8 cellular contexts compared by ENCODE assay signal in the genomic region with DNA sequence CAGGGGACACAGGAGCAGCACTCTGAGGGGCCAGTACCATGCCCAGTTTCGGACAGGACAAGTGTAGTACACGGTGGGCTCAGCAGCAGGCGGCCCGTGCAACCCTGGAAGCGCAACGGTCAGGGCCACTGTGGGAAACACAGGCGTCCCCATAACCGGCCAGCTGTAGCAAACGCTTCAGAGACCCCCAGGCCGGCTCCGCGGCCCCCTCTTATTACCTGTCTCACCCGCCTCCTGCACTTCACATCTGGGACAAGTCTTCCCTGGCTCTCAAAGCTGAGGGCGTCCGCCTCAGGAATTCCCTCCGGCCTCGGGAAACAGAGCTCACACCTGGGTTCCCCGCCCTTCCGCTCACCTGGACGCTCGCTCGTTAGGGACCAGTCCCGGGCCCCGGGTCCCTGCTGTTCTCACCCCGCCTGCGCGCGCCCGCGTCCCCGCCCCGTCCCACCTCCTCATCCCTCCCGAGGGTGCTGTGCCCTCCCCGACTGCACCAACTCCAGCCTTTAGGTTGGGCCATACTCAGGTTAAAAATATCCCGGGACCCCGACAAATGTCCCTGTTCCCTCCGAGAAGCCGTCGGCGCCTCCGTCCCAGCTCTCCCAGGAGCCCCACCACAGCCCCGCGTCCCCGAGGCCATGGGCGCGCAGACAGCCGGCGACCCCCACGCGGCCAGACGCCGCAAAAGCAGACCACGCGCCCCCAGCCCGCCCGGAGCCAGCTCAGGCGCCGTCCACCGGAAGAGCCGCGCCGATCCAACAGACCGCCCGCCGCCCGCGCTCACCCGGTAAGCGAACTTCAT.
DNase-seq lines count a peak whose midpoint lies in the region; ATAC-seq, FAIRE-seq and TF ChIP-seq lines count a peak whose summit lies in the region.
"Not testable (repeated sequence)": the region's sequence is repeated elsewhere in the genome, so short reads cannot be mapped to it uniquely, and the experiment has no call there.

No MANE protein-coding gene starts in this region.

- not testable (repeated sequence) for H3F3A ChIP-seq in SU-DHL-6 (ENCODE audit: insufficient read depth)

- not testable (repeated sequence) for H2AFZ ChIP-seq in SU-DHL-6 (ENCODE audit: low read depth, low read length, severe bottlenecking); astrocyte (ENCODE audit: low read depth, low read length)

- 1% methylated on average over 19 of the region's 69 CpGs; no CpG with 5 or more reads in 2 of the 3 donors for WGBS in ovary, 3 donors
- WGBS in thymus = 13% methylated on average over 14 of the region's 69 CpGs

- not testable (repeated sequence) for H3K27me3 Mint-ChIP-seq in astrocyte (ENCODE audit: low read depth, unreplicated experiment)

- not testable (repeated sequence) for TF ChIP-seq CTCF in SU-DHL-6 (IDR thresholded peaks at IDR 0.05; ENCODE audit: insufficient read depth, low read length, poor library complexity, severe bottlenecking); astrocyte (IDR thresholded peaks at IDR 0.05; ENCODE audit: insufficient read depth, low read depth, low read length); fibroblast of pulmonary artery (IDR thresholded peaks at IDR 0.05; ENCODE audit: low read length, missing control alignments); ovary (IDR thresholded peaks at IDR 0.05)

- TF ChIP-seq EP300 in ovary (IDR thresholded peaks at IDR 0.05) = not testable (repeated sequence)

- H3K36me3 Mint-ChIP-seq in astrocyte (ENCODE audit: low read depth, unreplicated experiment) = not testable (repeated sequence)

- H3K9me3 Mint-ChIP-seq in astrocyte (ENCODE audit: unreplicated experiment) = not testable (repeated sequence)

- intact Hi-C loops in left colon (cut with DNase I, micrococcal nuclease); ovary (cut with DNase I): not testable (repeated sequence)

- not testable (repeated sequence) for H3K9me3 ChIP-seq in SU-DHL-6 (ENCODE audit: insufficient read depth, low read length); astrocyte (ENCODE audit: insufficient read depth, low read depth, low read length); ovary; thymus (ENCODE audit: control insufficient read depth)

- not testable (repeated sequence) for DNase-seq in astrocyte (ENCODE audit: low read depth); fibroblast of pulmonary artery (ENCODE audit: low read depth)
- peak in 1 of 2 donors; percentile 23 for DNase-seq in left colon
- DNase-seq in ovary = peak in 4 of 5 donors; percentile 7 to 36 (median 19)

- peak overlapping the region; percentile 29; the same call in 1 of the 2 replicates for H3K9ac ChIP-seq in SU-DHL-6 (ENCODE audit: low read length)
- H3K9ac ChIP-seq in astrocyte (ENCODE audit: low read length) = not testable (repeated sequence)

- H3K36me3 ChIP-seq in SU-DHL-6 (ENCODE audit: low read length); astrocyte (ENCODE audit: insufficient read depth, low read length); ovary; thymus (ENCODE audit: control insufficient read depth, insufficient read depth): not testable (repeated sequence)

- not testable (repeated sequence) for H4K20me1 ChIP-seq in SU-DHL-6 (ENCODE audit: low read depth, low read length); astrocyte (ENCODE audit: insufficient read depth, low read length)

- not testable (repeated sequence) for H3K4me3 Mint-ChIP-seq in astrocyte (ENCODE audit: unreplicated experiment)

- not testable (repeated sequence) for TF ChIP-seq POLR2A in ovary (IDR thresholded peaks at IDR 0.05)

- H3K4me2 ChIP-seq in SU-DHL-6 (ENCODE audit: low read depth, low read length, poor library complexity, severe bottlenecking) = not testable (repeated sequence)
- H3K4me2 ChIP-seq in astrocyte (ENCODE audit: low read length) = peak overlapping the region; percentile 52

- not testable (repeated sequence) for H3K79me2 ChIP-seq in SU-DHL-6 (ENCODE audit: insufficient read depth, low read length); astrocyte (ENCODE audit: insufficient read depth, low read length)

- H3K4me1 Mint-ChIP-seq in astrocyte (ENCODE audit: low read depth, unreplicated experiment) = not testable (repeated sequence)

- H3K27ac ChIP-seq in SU-DHL-6 (ENCODE audit: low read depth, low read length); ovary; thymus (ENCODE audit: low read depth): not testable (repeated sequence)
- H3K27ac ChIP-seq in astrocyte (ENCODE audit: low read depth, low read length) = peak overlapping the region; percentile 38

- not testable (repeated sequence) for H3K9me2 ChIP-seq in SU-DHL-6 (replicated peaks; ENCODE audit: insufficient read depth, low read length)

- ATAC-seq in GM18907 (IDR thresholded peaks at IDR 0.05; ENCODE audit: unreplicated experiment) = peak; percentile 26
- peak; percentile 15 for ATAC-seq in HG03135 (IDR thresholded peaks at IDR 0.05; ENCODE audit: unreplicated experiment)
- ATAC-seq in left colon = peak; percentile 66

- FAIRE-seq in astrocyte (lab: Jason Lieb, UNC) = not testable (repeated sequence)

- H3K4me3 ChIP-seq in SU-DHL-6 (ENCODE audit: insufficient read depth, low read length, poor library complexity, severe bottlenecking) = peak overlapping the region; percentile 43
- H3K4me3 ChIP-seq in astrocyte (ENCODE audit: insufficient read depth, low read depth, low read length) = not testable (repeated sequence)
- H3K4me3 ChIP-seq in fibroblast of pulmonary artery (replicated peaks; ENCODE audit: low read depth, low read length) = peak overlapping the region; percentile 33
- peak overlapping the region; percentile 41 for H3K4me3 ChIP-seq in ovary
- peak overlapping the region; percentile 18 for H3K4me3 ChIP-seq in thymus (ENCODE audit: low read length)

- H3K27ac Mint-ChIP-seq in astrocyte (ENCODE audit: unreplicated experiment) = not testable (repeated sequence)

- not testable (repeated sequence) for H3K27me3 ChIP-seq in SU-DHL-6 (ENCODE audit: low read length); astrocyte (ENCODE audit: insufficient read depth, low read length); ovary; thymus (ENCODE audit: control insufficient read depth, insufficient read depth)

- H3K4me1 ChIP-seq in astrocyte (ENCODE audit: insufficient read depth, low read length); ovary (ENCODE audit: insufficient read depth); thymus (ENCODE audit: control insufficient read depth, insufficient read depth, low read length): not testable (repeated sequence)

Comparison
In these comparisons a context has a peak if more than half of its experiments do, and no peak if none do; other contexts are left out.
1. ATAC-seq: peak in every context shown above with its lines; median percentile 66 in left colon; 26 in GM18907; 15 in HG03135.